24 cellular contexts compared by ENCODE assay signal in genomic region chr10:34127676-34128075, GRCh38.
"Had no signal": no experiment of that assay in that cellular context is flagged by ENCODE, and none has a peak within 500 bp of the region (broad histone marks: within the 10 kb centered on the region; RNA-seq: fewer than 3 reads in every experiment).

No MANE protein-coding gene starts in this region.

- H3K4me3 Mint-ChIP-seq: dendritic cell treated with granulocyte-macrophage colony-stimulating factor and Interleukin-4, amounts not matched to agents 40 ng/mL and 50 ng/mL, for 4 days; effector memory CD8-positive, alpha-beta T cell; endodermal cell; mesothelial cell of epicardium; naive B cell had no signal

- H3K27ac Mint-ChIP-seq: dendritic cell treated with granulocyte-macrophage colony-stimulating factor and Interleukin-4, amounts not matched to agents 40 ng/mL and 50 ng/mL, for 4 days; effector memory CD8-positive, alpha-beta T cell; endodermal cell; mesothelial cell of epicardium; naive B cell had no signal

- DNase-seq: colonic mucosa; cortex of kidney; effector CD8-positive, alpha-beta T cell; effector memory CD8-positive, alpha-beta T cell; endodermal cell; esophagus squamous epithelium; foreskin fibroblast; gastrocnemius medialis; glutamatergic neuron; head of caudate nucleus; heart right ventricle; hippocampal formation; left cardiac atrium; left lung; left ventricle myocardium superior; lower lobe of right lung; mesenchymal stem cell; mucosa of descending colon; naive B cell had no signal

- H3K4me1 Mint-ChIP-seq: naive B cell had no signal

- H3K27me3 Mint-ChIP-seq: dendritic cell treated with granulocyte-macrophage colony-stimulating factor and Interleukin-4, amounts not matched to agents 40 ng/mL and 50 ng/mL, for 4 days; naive B cell had no signal

- FAIRE-seq: endometrium, islet of Langerhans, keratinocyte had no signal

- H3K4me3 ChIP-seq: colonic mucosa, esophagus squamous epithelium, gastrocnemius medialis, heart right ventricle, left lung, lower lobe of right lung, mucosa of descending colon had no signal

- H3K4me1 ChIP-seq: colonic mucosa, esophagus squamous epithelium, gastrocnemius medialis, left lung had no signal

- H3K9me3 Mint-ChIP-seq: endodermal cell had no signal

- H3K27me3 ChIP-seq: colonic mucosa, esophagus squamous epithelium, gastrocnemius medialis, heart right ventricle, left lung had no signal

- ATAC-seq: effector memory CD8-positive, alpha-beta T cell; gastrocnemius medialis; heart right ventricle; left cardiac atrium; left lung; left ventricle myocardium superior; lower lobe of right lung; mucosa of descending colon had no signal

- H3K36me3 Mint-ChIP-seq: naive B cell had no signal

- H3K36me3 ChIP-seq: colonic mucosa, gastrocnemius medialis, left lung had no signal

- H3K9me3 ChIP-seq: colonic mucosa, esophagus squamous epithelium, gastrocnemius medialis, heart right ventricle, left lung, lower lobe of right lung, mucosa of descending colon had no signal
